In the genomic region with DNA sequence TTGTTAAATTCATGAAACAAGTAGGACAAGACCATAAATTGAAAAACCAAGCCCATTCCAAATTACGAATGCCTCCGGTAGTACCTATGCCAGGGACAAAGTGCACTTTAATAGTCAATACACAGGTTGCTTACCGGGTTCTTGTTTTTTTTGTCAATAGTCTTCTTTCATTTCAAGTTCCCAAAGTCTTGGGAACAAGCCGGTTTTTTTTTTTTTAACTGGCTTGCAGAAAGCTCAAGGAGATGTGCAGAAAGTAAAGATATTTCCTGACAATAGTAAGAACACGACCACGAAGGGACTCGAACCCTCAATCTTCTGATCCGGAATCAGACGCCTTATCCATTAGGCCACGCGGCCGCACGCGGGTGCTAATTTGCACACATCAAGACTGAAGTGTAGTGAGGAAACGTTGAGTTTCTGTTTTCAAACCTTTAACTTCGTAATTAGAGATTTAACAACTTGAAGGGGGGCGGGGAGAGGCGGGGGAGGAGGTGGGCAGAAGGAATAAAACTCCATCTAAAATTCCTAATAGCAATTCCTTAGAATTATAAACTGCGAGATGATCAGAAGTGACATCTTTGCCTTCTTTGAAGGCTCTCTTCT, we compare ENCODE assay signal across 10 cellular contexts.
A peak's percentile ranks its signal among the peaks of the same experiment; 100 is the strongest.
DNase-seq lines count a peak whose midpoint lies in the region; FAIRE-seq and TF ChIP-seq lines count a peak whose summit lies in the region.
"Had no signal": no experiment of that assay in that cellular context is flagged by ENCODE, and none has a peak within 500 bp of the region (broad histone marks: within the 10 kb centered on the region; RNA-seq: fewer than 3 reads in every experiment).

No MANE protein-coding gene starts in this region.

- no peak overlapping the region for H3K27ac ChIP-seq in astrocyte (ENCODE audit: low read depth, low read length)

- peaks cover 34% of the 10 kb centered on the region for H3K27me3 Mint-ChIP-seq in astrocyte (ENCODE audit: low read depth, unreplicated experiment)

- no peaks in the 10 kb centered on the region for H3K36me3 Mint-ChIP-seq in astrocyte (ENCODE audit: low read depth, unreplicated experiment)

- TF ChIP-seq CTCF in astrocyte (IDR thresholded peaks at IDR 0.05; ENCODE audit: insufficient read depth, low read depth, low read length): no peak
- TF ChIP-seq CTCF in D721Med (IDR thresholded peaks at IDR 0.05; ENCODE audit: insufficient read depth, missing control alignments): no peak

- no peak overlapping the region for H3K27ac Mint-ChIP-seq in astrocyte (ENCODE audit: unreplicated experiment)
- H3K27ac Mint-ChIP-seq: dendritic cell treated with granulocyte-macrophage colony-stimulating factor and Interleukin-4, amounts not matched to agents 40 ng/mL and 50 ng/mL, for 4 days had no signal

- H3K9ac ChIP-seq in astrocyte (ENCODE audit: low read length): no peak overlapping the region

- H4K20me1 ChIP-seq in astrocyte (ENCODE audit: insufficient read depth, low read length): no peaks in the 10 kb centered on the region

- H3K4me2 ChIP-seq in astrocyte (ENCODE audit: low read length): peak overlapping the region; percentile 35

- H3K4me3 Mint-ChIP-seq in astrocyte (ENCODE audit: unreplicated experiment): peak overlapping the region; percentile 76
- H3K4me3 Mint-ChIP-seq: dendritic cell treated with granulocyte-macrophage colony-stimulating factor and Interleukin-4, amounts not matched to agents 40 ng/mL and 50 ng/mL, for 4 days had no signal

- H3K4me1 Mint-ChIP-seq in astrocyte (ENCODE audit: low read depth, unreplicated experiment): peaks cover 4% of the 10 kb centered on the region

- peaks cover 4% of the 10 kb centered on the region for H3K9me3 ChIP-seq in astrocyte (ENCODE audit: insufficient read depth, low read depth, low read length)

- H3K4me1 ChIP-seq in astrocyte (ENCODE audit: insufficient read depth, low read length): no peaks in the 10 kb centered on the region

- no peaks in the 10 kb centered on the region for H3K79me2 ChIP-seq in astrocyte (ENCODE audit: insufficient read depth, low read length)

- H3K36me3 ChIP-seq in astrocyte (ENCODE audit: insufficient read depth, low read length): no peaks in the 10 kb centered on the region

- H3K9me3 Mint-ChIP-seq in astrocyte (ENCODE audit: unreplicated experiment): no peaks in the 10 kb centered on the region

- FAIRE-seq in astrocyte (lab: Jason Lieb, UNC) (no peak), D721Med (lab: Jason Lieb, UNC) (no peak)

- H3K27me3 ChIP-seq in astrocyte (ENCODE audit: insufficient read depth, low read length): peaks cover 21% of the 10 kb centered on the region

- no peak overlapping the region for H3K4me3 ChIP-seq in astrocyte (ENCODE audit: insufficient read depth, low read depth, low read length)

- peak; percentile 28 for DNase-seq in DMS53 (lab: John Stamatoyannopoulos, UW)
- no peak for DNase-seq in DMS53 treated with DMSO at 0.1 percent for 48 hours (lab: John Stamatoyannopoulos, UW; ENCODE audit: unreplicated experiment)
- DNase-seq in M059J (ENCODE audit: low read depth): peak; percentile 85
- DNase-seq in astrocyte (ENCODE audit: low read depth): peak; percentile 30
- peak; percentile 46 for DNase-seq in myocyte (ENCODE audit: low read depth)
- no peak for DNase-seq in D721Med (ENCODE audit: insufficient read length, low spot score)
- no peak for DNase-seq in stimulated activated naive CD4-positive, alpha-beta T cell (lab: John Stamatoyannopoulos, UW)
- no peak for DNase-seq in medulla oblongata (ENCODE audit: extremely low spot score)
- DNase-seq: 8988T had no signal

- H2AFZ ChIP-seq in astrocyte (ENCODE audit: low read depth, low read length): no peak overlapping the region

Comparison
In these comparisons a context has a peak if more than half of its experiments do, and no peak if none do; other contexts are left out.
1. DNase-seq: peak in DMS53 (single experiment), M059J (single experiment), astrocyte (single experiment) and myocyte (single experiment); none in DMS53 treated with DMSO at 0.1 percent for 48 hours (single experiment), D721Med (single experiment), stimulated activated naive CD4-positive, alpha-beta T cell (0 of 6) and medulla oblongata (single experiment).